ENCODE assay signal across 8 cellular contexts in the genomic region with DNA sequence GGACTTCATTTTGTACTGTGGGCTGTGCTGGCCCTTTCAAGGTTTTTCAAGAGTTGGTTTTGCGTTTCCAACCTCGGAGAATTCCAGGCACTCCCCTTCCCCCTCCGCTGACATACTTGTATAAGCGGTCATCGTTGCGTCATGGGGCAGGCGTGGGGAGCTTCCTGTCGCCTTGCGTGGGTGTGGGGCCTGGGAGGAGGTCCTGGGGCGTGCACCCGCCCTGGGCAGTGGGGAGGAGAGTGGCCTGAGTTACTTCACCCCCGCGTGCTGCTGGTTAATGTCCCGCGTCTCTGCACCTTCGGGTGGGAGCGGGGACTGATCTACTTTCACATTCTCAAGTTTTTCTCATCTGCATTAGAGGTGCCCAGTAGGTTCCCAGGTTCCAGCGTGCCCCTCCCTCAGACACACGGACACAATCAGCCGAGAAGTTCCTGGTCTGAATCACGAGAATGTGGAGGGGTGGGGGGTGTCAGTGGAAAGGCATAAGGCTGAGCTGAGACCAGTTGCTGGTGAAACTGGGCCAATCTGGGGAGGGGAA. TPM values are rescaled to one million over a fixed set of nuclear protein-coding genes. Genes with fewer than 3 reads are reported as not detected.
DNase-seq lines count a peak whose midpoint lies in the region; ATAC-seq, FAIRE-seq and TF ChIP-seq lines count a peak whose summit lies in the region.

No MANE protein-coding gene starts in this region.

- ATAC-seq in heart left ventricle (peak in 3 of 4 donors; percentile 8 to 15 (median 10)), GM19452 (IDR thresholded peaks at IDR 0.05; ENCODE audit: unreplicated experiment) (no peak)

- H3K4me3 Mint-ChIP-seq in CD14-positive monocyte = peak overlapping the region; percentile 98 to 99
- peak overlapping the region; percentile 96 for H3K4me3 Mint-ChIP-seq in progenitor cell of endocrine pancreas (ENCODE audit: low read depth)

- H3K9ac ChIP-seq in SK-N-MC (ENCODE audit: insufficient read length) = peak overlapping the region; percentile 87

- DNase-seq in CD14-positive monocyte (ENCODE audit: low spot score) (peak; percentile 94), HK-2 (ENCODE audit: unreplicated experiment) (peak; percentile 87), SK-N-MC (ENCODE audit: low read depth, low spot score) (no peak), amniotic epithelial cell (ENCODE audit: low read depth) (peak; percentile 93), heart left ventricle (peak; percentile 91 to 96 (median 93)), progenitor cell of endocrine pancreas (ENCODE audit: low spot score, unreplicated experiment) (peak; percentile 40), D721Med (ENCODE audit: insufficient read length, low spot score) (no peak)

- no peaks in the 10 kb centered on the region for H3K27me3 ChIP-seq in heart left ventricle

- peak overlapping the region; percentile 95 to 99 (median 98) for H3K27ac Mint-ChIP-seq in CD14-positive monocyte
- H3K27ac Mint-ChIP-seq in progenitor cell of endocrine pancreas = peak overlapping the region; percentile 100

- H3K9me3 ChIP-seq in SK-N-MC (ENCODE audit: low read depth, low read length) (no peaks in the 10 kb centered on the region), heart left ventricle (no peaks in the 10 kb centered on the region)

- peaks cover 0 to 13% (median 2%) of the 10 kb centered on the region in 3 donors for H3K27me3 Mint-ChIP-seq in CD14-positive monocyte (ENCODE audit: low read depth in 3 of 3)
- no peaks in the 10 kb centered on the region for H3K27me3 Mint-ChIP-seq in progenitor cell of endocrine pancreas

- peak overlapping the region; percentile 97 for H3K27ac ChIP-seq in SK-N-MC
- H3K27ac ChIP-seq in heart left ventricle = peak overlapping the region; percentile 84 to 100 (median 98)

- peaks cover 6 to 21% of the 10 kb centered on the region in 2 donors for H3K36me3 Mint-ChIP-seq in CD14-positive monocyte
- H3K36me3 Mint-ChIP-seq in progenitor cell of endocrine pancreas (ENCODE audit: insufficient read depth) = peaks cover 10% of the 10 kb centered on the region

- H3K4me3 ChIP-seq in SK-N-MC (peak overlapping the region; percentile 81), heart left ventricle (peak overlapping the region; percentile 75 to 98 (median 91))

- 23 to 40% (median 34%) methylated on average over 20 to 21 of the region's 21 CpGs for WGBS in heart left ventricle, 4 donors

- FAIRE-seq in D721Med (lab: Jason Lieb, UNC) = no peak

- TF ChIP-seq POLR2A in heart left ventricle (IDR thresholded peaks at IDR 0.05) = peak in 1 of 2 donors; percentile 42

- H3K4me1 ChIP-seq in heart left ventricle = peaks cover 4 to 41% (median 17%) of the 10 kb centered on the region in 12 donors

- H3K4me1 Mint-ChIP-seq in CD14-positive monocyte (peaks cover 33% of the 10 kb centered on the region), progenitor cell of endocrine pancreas (ENCODE audit: low read depth) (peaks cover 17% of the 10 kb centered on the region)

- intact Hi-C loops in CD14-positive monocyte (cut with micrococcal nuclease) (loop anchor here (2.0 to 10.0 kb wide), 6 partner anchors 14 to 690 kb away; a partner anchor contains a TSS), heart left ventricle (cut with DNase I) (loop anchor here in 7 of 10 donors (5.0 to 10.0 kb wide), 7 partner anchors 37 to 690 kb away; a partner anchor contains a TSS)

- no peaks in the 10 kb centered on the region for H3K36me3 ChIP-seq in SK-N-MC (ENCODE audit: insufficient read depth, low read length)
- peaks cover 0 to 13% (median 0%) of the 10 kb centered on the region in 9 donors for H3K36me3 ChIP-seq in heart left ventricle

- peaks cover 0 to 9% (median 2%) of the 10 kb centered on the region in 7 donors for H3K9me3 Mint-ChIP-seq in CD14-positive monocyte
- no peaks in the 10 kb centered on the region for H3K9me3 Mint-ChIP-seq in progenitor cell of endocrine pancreas (ENCODE audit: low read depth)

- TF ChIP-seq CTCF in CD14-positive monocyte (IDR thresholded peaks at IDR 0.05) = no peak
- no peak for TF ChIP-seq CTCF in heart left ventricle (IDR thresholded peaks at IDR 0.05)
- TF ChIP-seq CTCF in progenitor cell of endocrine pancreas (IDR thresholded peaks at IDR 0.05; ENCODE audit: unreplicated experiment) = no peak
- TF ChIP-seq CTCF in D721Med (IDR thresholded peaks at IDR 0.05; ENCODE audit: insufficient read depth, missing control alignments) = no peak

RNA-seq across cellular contexts. Expression of a gene that starts 4.1 kb away (rescaled TPM):
- polyA plus RNA-seq in CD14-positive monocyte = 100 to 1,000 TPM; 355 to 601 TPM
- 100 to 1,000 TPM in 1 of 9 donors, 10 to 100 TPM in 8; 17.6 to 101 (median 29.1) TPM for total RNA-seq in heart left ventricle
- 10 to 100 TPM; 21.8 to 35.7 TPM for polyA plus RNA-seq in heart left ventricle
- 88.4 and 93.4 TPM in 2 replicates for total RNA-seq in progenitor cell of endocrine pancreas

RNA-seq across cellular contexts. Expression of a gene that starts 4.1 kb away (rescaled TPM):
- polyA plus RNA-seq in CD14-positive monocyte (100 to 1,000 TPM; 158 to 172 TPM), heart left ventricle (10 to 100 TPM; 52.5 to 64.7 TPM)
- total RNA-seq in heart left ventricle (10 to 100 TPM; 24.0 to 48.8 (median 35.8) TPM), progenitor cell of endocrine pancreas (49.2 and 55.9 TPM in 2 replicates)

RNA-seq across cellular contexts. Expression of a gene that starts 36.2 kb away (rescaled TPM):
- polyA plus RNA-seq in CD14-positive monocyte = 1 to 10 TPM; 1.1 to 2.2 TPM
- total RNA-seq in heart left ventricle = 10 to 100 TPM; 28.7 to 88.2 (median 41.8) TPM
- polyA plus RNA-seq in heart left ventricle = 10 to 100 TPM; 49.6 to 74.2 TPM
- total RNA-seq in progenitor cell of endocrine pancreas = 92.3 and 103 TPM in 2 replicates

RNA-seq across cellular contexts. Expression of a gene that starts 37.8 kb away (rescaled TPM):
- polyA plus RNA-seq in CD14-positive monocyte = 10 to 100 TPM; 14.5 TPM
- 10 to 100 TPM; 15.1 to 22.6 (median 16.2) TPM for total RNA-seq in heart left ventricle
- polyA plus RNA-seq in heart left ventricle = 10 to 100 TPM; 26.4 to 32.4 TPM
- total RNA-seq in progenitor cell of endocrine pancreas = 51.5 and 52.4 TPM in 2 replicates

RNA-seq across cellular contexts. Expression of a gene that starts 51.7 kb away (rescaled TPM):
- polyA plus RNA-seq in CD14-positive monocyte (10 to 100 TPM; 35.7 to 37.1 TPM), heart left ventricle (1 to 10 TPM; 7.7 to 8.4 TPM)
- total RNA-seq in heart left ventricle (10 to 100 TPM in 3 of 9 donors, 1 to 10 TPM in 6; 5.2 to 19.1 (median 8.3) TPM), progenitor cell of endocrine pancreas (0.47 and 0.50 TPM in 2 replicates)

Comparison
In these comparisons a context has a peak if more than half of its experiments do, and no peak if none do; other contexts are left out.
1. DNase-seq: peak in CD14-positive monocyte (single experiment), HK-2 (single experiment), amniotic epithelial cell (single experiment), heart left ventricle (5 of 5) and progenitor cell of endocrine pancreas (single experiment); none in SK-N-MC (single experiment) and D721Med (single experiment).